21 cellular contexts compared by ENCODE assay signal in genomic region chr6:154847318-154847717, GRCh38.
"Had no signal": no experiment of that assay in that cellular context is flagged by ENCODE, and none has a peak within 500 bp of the region (broad histone marks: within the 10 kb centered on the region; RNA-seq: fewer than 3 reads in every experiment).

No MANE protein-coding gene starts in this region.

- H3K9me3 ChIP-seq: adrenal gland, left ventricle myocardium inferior, sigmoid colon, spleen, upper lobe of right lung had no signal

- DNase-seq: activated CD4-positive, alpha-beta T cell treated with anti-CD3 and anti-CD28 coated beads, Interleukin-2, amount 10 ng/mL, durations not matched to agents 7 days and 5 days; activated CD8-positive, alpha-beta memory T cell treated with anti-CD3 and anti-CD28 coated beads, Interleukin-2, amount 50 U/mL, for 4 hours; activated effector memory CD4-positive, alpha-beta T cell treated with anti-CD3 and anti-CD28 coated beads, Interleukin-2, amount 50 U/mL, for 16 hours; activated naive CD4-positive, alpha-beta T cell treated with anti-CD3 and anti-CD28 coated beads, Interleukin-2, amount 50 U/mL, for 16 hours; activated T-cell treated with anti-CD3 and anti-CD28 coated beads, Interleukin-2, amount 50 U/mL, for 48 hours; adrenal gland; caudate nucleus; effector memory CD8-positive, alpha-beta T cell; heart right ventricle; kidney glomerular epithelial cell; left ventricle myocardium inferior; mammary epithelial cell; midbrain; sigmoid colon; spleen; stimulated activated naive B cell treated with anti-CD40 and anti-IgM and Interleukin-4, amounts not matched to agents 10 μg/mL and 1 μg/mL and 100 μg/mL, for 72 hours; T-helper 1 cell; T-helper 9 cell; upper lobe of right lung had no signal

- H3K4me3 ChIP-seq: adrenal gland, heart right ventricle, left ventricle myocardium inferior, neural progenitor cell, sigmoid colon, spleen, upper lobe of right lung had no signal

- H3K27me3 ChIP-seq: adrenal gland, heart right ventricle, neural progenitor cell, sigmoid colon, spleen, upper lobe of right lung had no signal

- H3K36me3 ChIP-seq: adrenal gland, heart right ventricle, left ventricle myocardium inferior, neural progenitor cell, sigmoid colon, upper lobe of right lung had no signal

- H3K27ac ChIP-seq: adrenal gland, epithelial cell of prostate, heart right ventricle, left ventricle myocardium inferior, neural progenitor cell, sigmoid colon, spleen, upper lobe of right lung had no signal
